In the genomic region with DNA sequence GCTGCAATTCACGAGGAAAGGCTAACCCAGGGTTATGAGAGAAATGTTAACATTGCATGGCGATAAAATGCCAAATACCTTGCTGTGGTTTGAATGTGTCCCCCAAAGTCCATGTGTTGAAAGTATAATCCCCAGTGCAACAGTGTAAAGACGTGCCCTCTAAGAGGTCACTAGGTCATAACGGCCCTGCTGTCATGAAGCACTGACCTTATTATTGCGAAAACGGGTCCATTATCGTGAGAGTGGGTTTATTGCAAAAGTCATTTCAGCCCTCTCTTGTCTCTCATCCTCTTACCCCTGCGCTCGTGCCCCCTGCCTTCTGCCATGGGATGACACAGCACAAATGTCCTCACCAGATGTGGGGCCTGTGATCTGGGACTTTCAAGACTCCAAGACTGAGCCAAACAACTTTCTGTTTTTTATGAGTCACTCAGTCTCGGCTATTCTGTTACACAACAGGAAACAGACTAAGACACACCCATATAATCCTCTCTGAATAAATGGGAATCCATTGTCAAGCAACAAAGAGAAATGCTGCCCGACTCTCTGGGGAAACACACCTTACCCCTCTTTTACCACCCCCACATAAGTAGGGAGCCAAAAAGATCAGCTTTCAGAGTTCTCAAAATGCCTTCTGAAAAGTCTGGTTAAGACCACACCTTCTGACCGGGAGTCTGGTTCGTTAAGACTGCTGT, we compare ENCODE assay signal across 8 cellular contexts.
A peak's percentile ranks its signal among the peaks of the same experiment; 100 is the strongest.
DNase-seq lines count a peak whose midpoint lies in the region; ATAC-seq, FAIRE-seq and TF ChIP-seq lines count a peak whose summit lies in the region.

No MANE protein-coding gene starts in this region.

- H3K27ac ChIP-seq in body of pancreas (peak overlapping the region in 2 of 4 donors; percentile 3 to 49), HepG2 (ENCODE audit: extremely low read length, insufficient read depth, low read length) (no peak overlapping the region)

- 53 to 71% methylated on average over 13 of the region's 13 CpGs for WGBS in body of pancreas, 2 donors
- 51% methylated on average over 13 of the region's 13 CpGs for WGBS in HepG2 (ENCODE audit: low lambda C conversion rate)

- peaks cover 1% of the 10 kb centered on the region for H3K27me3 Mint-ChIP-seq in stimulated activated naive CD8-positive, alpha-beta T cell treated with anti-CD3 and anti-CD28 coated beads, Interleukin-15, Interleukin-2, amounts not matched to agents 100 ng/mL and 50 ng/mL, for 24 hours

- no TSS peak for BruUV-seq in HepG2 (replicated peaks; lab: Mats Ljungman, UMichigan)

- H3K79me2 ChIP-seq in HepG2 (ENCODE audit: insufficient read depth, low read length): no peaks in the 10 kb centered on the region

- no peaks in the 10 kb centered on the region for H4K20me1 ChIP-seq in HepG2 (ENCODE audit: insufficient read depth, low read length)

- TF ChIP-seq CTCF in body of pancreas (IDR thresholded peaks at IDR 0.05) (no peak), HepG2 (CRISPR knock-in tag; IDR thresholded peaks at IDR 0.05) (no peak), GM13976 (IDR thresholded peaks at IDR 0.05; ENCODE audit: borderline replicate concordance, control extremely low read depth, extremely low read depth, insufficient read depth, missing control alignments) (no peak)

- no peak overlapping the region for H3K4me3 ChIP-seq in body of pancreas
- H3K4me3 ChIP-seq in HepG2 (replicated peaks in 1 of 3; ENCODE audit: insufficient read depth in 1 of 3, low read depth in 2 of 3, low read length in 3 of 3): 0 out of 6 replicates have a peak overlapping the region, but pooled peaks of 1 of the 3 experiments have one; percentile 6

- H3K9me3 ChIP-seq in body of pancreas (no peaks in the 10 kb centered on the region), HepG2 (ENCODE audit: low read length) (no peaks in the 10 kb centered on the region)

- CTCF ChIA-PET in HepG2 (lab: Yijun Ruan, JAX; ENCODE audit: low intra/inter-chr PET ratio, low total read pairs): no interaction called here

- no peak overlapping the region for H3K4me3 Mint-ChIP-seq in stimulated activated naive CD8-positive, alpha-beta T cell treated with anti-CD3 and anti-CD28 coated beads, Interleukin-15, Interleukin-2, amounts not matched to agents 100 ng/mL and 50 ng/mL, for 24 hours

- intact Hi-C loops in body of pancreas (cut with DNase I) (no loop called here), HepG2 (cut with micrococcal nuclease; ENCODE audit: unreplicated experiment) (no loop called here)

- POLR2A ChIA-PET in HepG2 (lab: Yijun Ruan, JAX): no interaction called here

- no peaks in the 10 kb centered on the region for H3K4me1 ChIP-seq in body of pancreas
- peaks cover 37% of the 10 kb centered on the region for H3K4me1 ChIP-seq in HepG2 (ENCODE audit: insufficient read depth, low read length)

- in situ Hi-C loops in HepG2 (cut with HindIII; ENCODE audit: extremely low pct_ligation_motif_present, low pct_unique_long_range_greater_than_20kb) (no loop called here), GM13976 (cut with MboI; ENCODE audit: low sequenced_read_pairs, unreplicated experiment) (no loop called here)

- TF ChIP-seq POLR2A in body of pancreas (IDR thresholded peaks at IDR 0.05) (no peak), HepG2 (IDR thresholded peaks at IDR 0.05; ENCODE audit: insufficient read depth in 1 of 2, low read depth in 2 of 2, low read length in 2 of 2) (no peak)

- H3K4me1 Mint-ChIP-seq in stimulated activated naive CD8-positive, alpha-beta T cell treated with anti-CD3 and anti-CD28 coated beads, Interleukin-15, Interleukin-2, amounts not matched to agents 100 ng/mL and 50 ng/mL, for 24 hours (ENCODE audit: low read depth): peaks cover 14% of the 10 kb centered on the region

- no peaks in the 10 kb centered on the region for H3K9me3 Mint-ChIP-seq in stimulated activated naive CD8-positive, alpha-beta T cell treated with anti-CD3 and anti-CD28 coated beads, Interleukin-15, Interleukin-2, amounts not matched to agents 100 ng/mL and 50 ng/mL, for 24 hours

- peak; percentile 53 for ATAC-seq in HG03354 (IDR thresholded peaks at IDR 0.05; ENCODE audit: poor library complexity, severe bottlenecking, unreplicated experiment)
- ATAC-seq in body of pancreas: peak; percentile 77
- no peak for ATAC-seq in HepG2
- no peak for ATAC-seq in HG03469 (IDR thresholded peaks at IDR 0.05; ENCODE audit: unreplicated experiment)

- no peak for FAIRE-seq in HepG2 (lab: Jason Lieb, UNC)

- H3K36me3 ChIP-seq in body of pancreas (replicated peaks in 1 of 2; ENCODE audit: insufficient read depth in 1 of 2, low read depth in 2 of 2) (no peaks in the 10 kb centered on the region), HepG2 (replicated peaks in 1 of 2; ENCODE audit: control insufficient read depth in 1 of 2, insufficient read depth in 2 of 2, low read length in 2 of 2) (no peaks in the 10 kb centered on the region)

- no peak overlapping the region for H2AFZ ChIP-seq in HepG2 (ENCODE audit: low read length)

- H3K27me3 ChIP-seq in body of pancreas: no peaks in the 10 kb centered on the region
- peaks cover 0 to 2% of the 10 kb centered on the region in 2 experiments; a peak in 1 of 5 replicates for H3K27me3 ChIP-seq in HepG2 (ENCODE audit: control insufficient read depth in 1 of 2, insufficient read depth in 2 of 2, low read length in 2 of 2)

- TF ChIP-seq RAD21 in HepG2 (CRISPR knock-in tag; IDR thresholded peaks at IDR 0.05): no peak

- H3K27ac Mint-ChIP-seq in stimulated activated naive CD8-positive, alpha-beta T cell treated with anti-CD3 and anti-CD28 coated beads, Interleukin-15, Interleukin-2, amounts not matched to agents 100 ng/mL and 50 ng/mL, for 24 hours: peak overlapping the region; percentile 7

- H3K9ac ChIP-seq in HepG2 (ENCODE audit: insufficient read depth, low read depth, low read length): no peak overlapping the region

- DNase-seq in AG08395 (ENCODE audit: low spot score): peak; percentile 93
- DNase-seq in T follicular helper cell (ENCODE audit: low read depth): peak; percentile 52
- peak in 2 of 4 donors; percentile 27 to 61 for DNase-seq in body of pancreas
- peak; percentile 38 for DNase-seq in HepG2 (ENCODE audit: low spot score)
- DNase-seq in GM13976 (ENCODE audit: low spot score): no peak

- H3K36me3 Mint-ChIP-seq in stimulated activated naive CD8-positive, alpha-beta T cell treated with anti-CD3 and anti-CD28 coated beads, Interleukin-15, Interleukin-2, amounts not matched to agents 100 ng/mL and 50 ng/mL, for 24 hours (ENCODE audit: low read depth): no peaks in the 10 kb centered on the region

- peak overlapping the region; percentile 55 for H3K4me2 ChIP-seq in HepG2 (ENCODE audit: low read depth, low read length)

- TF ChIP-seq EP300 in HepG2 (IDR thresholded peaks at IDR 0.05; ENCODE audit: low read depth in 2 of 2, low read length in 2 of 2) (no peak; a peak in 1 of 4 replicates), HepG2 (CRISPR knock-in tag; IDR thresholded peaks at IDR 0.05; ENCODE audit: borderline replicate concordance) (0 out of 2 replicates have a peak, but pooled peaks have one; percentile 25)

TF ChIP-seq in HepG2, 621 proteins besides CTCF, POLR2A, EP300 and RAD21 (continues in another document):
- TF ChIP-seq, protein P1, sequence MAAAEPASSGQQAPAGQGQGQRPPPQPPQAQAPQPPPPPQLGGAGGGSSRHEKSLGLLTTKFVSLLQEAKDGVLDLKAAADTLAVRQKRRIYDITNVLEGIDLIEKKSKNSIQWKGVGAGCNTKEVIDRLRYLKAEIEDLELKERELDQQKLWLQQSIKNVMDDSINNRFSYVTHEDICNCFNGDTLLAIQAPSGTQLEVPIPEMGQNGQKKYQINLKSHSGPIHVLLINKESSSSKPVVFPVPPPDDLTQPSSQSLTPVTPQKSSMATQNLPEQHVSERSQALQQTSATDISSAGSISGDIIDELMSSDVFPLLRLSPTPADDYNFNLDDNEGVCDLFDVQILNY (CRISPR knock-in tag; conservative IDR thresholded peaks at IDR 0.05): no peak
- no peak for TF ChIP-seq ARNTL (CRISPR knock-in tag; IDR thresholded peaks at IDR 0.05)
- TF ChIP-seq NR2F6 (IDR thresholded peaks at IDR 0.05): 0 out of 2 replicates have a peak, but pooled peaks have one; percentile 34
- TF ChIP-seq NR2F6 (CRISPR knock-in tag; IDR thresholded peaks at IDR 0.05): no peak
- no peak for TF ChIP-seq KLF16 (CRISPR knock-in tag; IDR thresholded peaks at IDR 0.05)
- peak; percentile 44; the same call in 1 of the 2 replicates for TF ChIP-seq NFE2L2 (IDR thresholded peaks at IDR 0.05; ENCODE audit: low read length)
- no peak for TF ChIP-seq SOX6 (IDR thresholded peaks at IDR 0.05)
- peak; percentile 15; the same call in 1 of the 2 replicates for TF ChIP-seq SOX6 (CRISPR knock-in tag; IDR thresholded peaks at IDR 0.05)
- TF ChIP-seq PHF20 (CRISPR knock-in tag; IDR thresholded peaks at IDR 0.05): no peak
- TF ChIP-seq, protein P2, sequence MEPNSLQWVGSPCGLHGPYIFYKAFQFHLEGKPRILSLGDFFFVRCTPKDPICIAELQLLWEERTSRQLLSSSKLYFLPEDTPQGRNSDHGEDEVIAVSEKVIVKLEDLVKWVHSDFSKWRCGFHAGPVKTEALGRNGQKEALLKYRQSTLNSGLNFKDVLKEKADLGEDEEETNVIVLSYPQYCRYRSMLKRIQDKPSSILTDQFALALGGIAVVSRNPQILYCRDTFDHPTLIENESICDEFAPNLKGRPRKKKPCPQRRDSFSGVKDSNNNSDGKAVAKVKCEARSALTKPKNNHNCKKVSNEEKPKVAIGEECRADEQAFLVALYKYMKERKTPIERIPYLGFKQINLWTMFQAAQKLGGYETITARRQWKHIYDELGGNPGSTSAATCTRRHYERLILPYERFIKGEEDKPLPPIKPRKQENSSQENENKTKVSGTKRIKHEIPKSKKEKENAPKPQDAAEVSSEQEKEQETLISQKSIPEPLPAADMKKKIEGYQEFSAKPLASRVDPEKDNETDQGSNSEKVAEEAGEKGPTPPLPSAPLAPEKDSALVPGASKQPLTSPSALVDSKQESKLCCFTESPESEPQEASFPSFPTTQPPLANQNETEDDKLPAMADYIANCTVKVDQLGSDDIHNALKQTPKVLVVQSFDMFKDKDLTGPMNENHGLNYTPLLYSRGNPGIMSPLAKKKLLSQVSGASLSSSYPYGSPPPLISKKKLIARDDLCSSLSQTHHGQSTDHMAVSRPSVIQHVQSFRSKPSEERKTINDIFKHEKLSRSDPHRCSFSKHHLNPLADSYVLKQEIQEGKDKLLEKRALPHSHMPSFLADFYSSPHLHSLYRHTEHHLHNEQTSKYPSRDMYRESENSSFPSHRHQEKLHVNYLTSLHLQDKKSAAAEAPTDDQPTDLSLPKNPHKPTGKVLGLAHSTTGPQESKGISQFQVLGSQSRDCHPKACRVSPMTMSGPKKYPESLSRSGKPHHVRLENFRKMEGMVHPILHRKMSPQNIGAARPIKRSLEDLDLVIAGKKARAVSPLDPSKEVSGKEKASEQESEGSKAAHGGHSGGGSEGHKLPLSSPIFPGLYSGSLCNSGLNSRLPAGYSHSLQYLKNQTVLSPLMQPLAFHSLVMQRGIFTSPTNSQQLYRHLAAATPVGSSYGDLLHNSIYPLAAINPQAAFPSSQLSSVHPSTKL (CRISPR knock-in tag; IDR thresholded peaks at IDR 0.05): peak; percentile 24
- peak; percentile 54; the same call in 1 of the 2 replicates for TF ChIP-seq SOX5 (CRISPR knock-in tag; IDR thresholded peaks at IDR 0.05; ENCODE audit: borderline replicate concordance)
- TF ChIP-seq CCAR2 (optimal IDR thresholded peaks at IDR 0.05; ENCODE audit: low read depth, low read length): no peak

Comparison
In these comparisons a context has a peak if more than half of its experiments do, and no peak if none do; other contexts are left out.
1. ATAC-seq: peak in HG03354 (single experiment) and body of pancreas (single experiment); none in HepG2 (single experiment) and HG03469 (single experiment).